ENCODE assay signal across 12 cellular contexts in the genomic region with DNA sequence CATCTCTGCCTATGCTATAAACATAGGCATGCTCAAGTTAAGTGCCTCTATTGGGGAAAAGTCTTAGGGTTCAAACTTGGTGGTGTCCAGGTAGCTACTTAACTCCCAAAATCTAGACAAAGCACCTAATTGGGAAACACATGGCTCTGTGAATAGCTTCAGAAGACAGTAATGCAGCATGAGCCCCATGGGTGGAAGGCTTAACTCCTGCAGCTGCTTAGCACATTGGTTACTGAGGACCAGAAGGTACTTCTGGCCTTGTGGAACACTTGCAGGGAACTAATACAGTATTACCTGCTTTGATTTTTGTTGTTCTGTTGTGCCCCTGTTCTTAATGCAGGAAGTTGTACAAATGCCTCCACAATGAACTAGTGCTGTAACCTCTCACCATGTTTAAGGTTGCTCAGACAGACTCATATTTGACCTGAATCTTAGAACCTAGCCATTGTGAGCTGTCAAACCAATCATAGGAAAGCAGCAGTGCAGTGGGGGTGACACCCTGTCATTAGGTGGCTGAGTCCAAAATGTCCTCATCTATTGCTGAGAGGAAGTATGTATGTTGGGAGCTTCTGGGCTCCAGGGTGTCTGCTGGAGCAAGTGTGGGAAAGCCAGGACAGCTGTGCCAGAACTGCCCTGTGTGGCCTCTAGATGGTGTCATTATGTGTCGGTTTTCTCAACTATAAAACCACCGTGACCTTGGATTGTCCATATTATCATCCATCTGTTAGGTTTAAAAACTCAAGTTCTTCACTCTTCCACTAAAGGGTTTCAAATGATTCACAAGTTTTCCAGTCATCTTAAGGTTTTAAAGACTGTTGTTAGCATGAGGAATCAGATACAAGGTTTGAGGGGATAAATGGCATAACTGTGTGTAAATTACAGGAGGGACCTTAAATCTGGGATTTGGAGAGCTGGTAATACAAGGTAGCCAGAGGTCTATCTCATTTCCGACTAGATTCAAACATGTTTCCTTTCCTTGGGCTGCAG.
A peak's percentile ranks its signal among the peaks of the same experiment; 100 is the strongest.
DNase-seq lines count a peak whose midpoint lies in the region; ATAC-seq, FAIRE-seq and TF ChIP-seq lines count a peak whose summit lies in the region.
"Had no signal": no experiment of that assay in that cellular context is flagged by ENCODE, and none has a peak within 500 bp of the region (broad histone marks: within the 10 kb centered on the region; RNA-seq: fewer than 3 reads in every experiment).

No MANE protein-coding gene starts in this region.

- peak; percentile 26 for FAIRE-seq in keratinocyte (lab: Jason Lieb, UNC)
- FAIRE-seq: urothelium cell line had no signal

- H3K4me2 ChIP-seq in keratinocyte (ENCODE audit: control insufficient read depth, extremely low read depth, insufficient read depth, low read depth, low read length): no peak overlapping the region

- H3K9me3 ChIP-seq in keratinocyte (ENCODE audit: control insufficient read depth, low read depth, low read length): no peaks in the 10 kb centered on the region
- no peaks in the 10 kb centered on the region for H3K9me3 ChIP-seq in upper lobe of left lung
- H3K9me3 ChIP-seq: adrenal gland had no signal

- no peak overlapping the region for H3K9ac ChIP-seq in keratinocyte (ENCODE audit: control insufficient read depth, extremely low read depth, insufficient read depth, low read length)

- peaks cover 40% of the 10 kb centered on the region for H3K4me1 Mint-ChIP-seq in CD14-positive monocyte
- H3K4me1 Mint-ChIP-seq in activated CD4-positive, alpha-beta memory T cell treated with anti-CD3 and anti-CD28 coated beads, Interleukin-2, amount 10 ng/mL, durations not matched to agents 7 days and 5 days: peaks cover 31% of the 10 kb centered on the region
- H3K4me1 Mint-ChIP-seq: naive B cell had no signal

- 45 to 48% methylated on average over 3 of the region's 3 CpGs for WGBS in upper lobe of left lung, 2 donors

- DNase-seq in CD14-positive monocyte (ENCODE audit: low spot score) (no peak), SW480 (ENCODE audit: low spot score) (peak; percentile 17), keratinocyte (ENCODE audit: low read depth, low spot score) (no peak), SKM-1 treated with dmso at 0.1 percent for 144 hours (lab: John Stamatoyannopoulos, UW; ENCODE audit: unreplicated experiment) (no peak), upper lobe of left lung (no peak)
- DNase-seq in activated CD4-positive, alpha-beta memory T cell treated with anti-CD3 and anti-CD28 coated beads, Interleukin-2, amount 10 ng/mL, durations not matched to agents 7 days and 5 days: no peak
- DNase-seq: activated CD8-positive, alpha-beta memory T cell treated with anti-CD3 and anti-CD28 coated beads for 24 hours; naive B cell had no signal

- H3K27ac Mint-ChIP-seq in CD14-positive monocyte: no peak overlapping the region
- no peak overlapping the region for H3K27ac Mint-ChIP-seq in activated CD4-positive, alpha-beta memory T cell treated with anti-CD3 and anti-CD28 coated beads, Interleukin-2, amount 10 ng/mL, durations not matched to agents 7 days and 5 days

- peaks cover 6% of the 10 kb centered on the region for H3K4me1 ChIP-seq in keratinocyte (ENCODE audit: control insufficient read depth, extremely low read depth, insufficient read depth, low read length)
- peaks cover 0 to 6% (median 3%) of the 10 kb centered on the region in 4 donors for H3K4me1 ChIP-seq in upper lobe of left lung
- H3K4me1 ChIP-seq: adrenal gland had no signal

- CTCF ChIA-PET in activated CD4-positive, alpha-beta memory T cell treated with anti-CD3 and anti-CD28 coated beads, Interleukin-2, amount 10 ng/mL, durations not matched to agents 7 days and 5 days (lab: Charles Lee): interaction anchor here (0.7 to 1.2 kb wide), 4 partner anchors 9 to 274 kb away, joined by 3 to 4 read pairs (median 3); no protein-coding TSS in a partner anchor

- no peaks in the 10 kb centered on the region for H3K9me3 Mint-ChIP-seq in CD14-positive monocyte
- peaks cover 3% of the 10 kb centered on the region for H3K9me3 Mint-ChIP-seq in activated CD4-positive, alpha-beta memory T cell treated with anti-CD3 and anti-CD28 coated beads, Interleukin-2, amount 10 ng/mL, durations not matched to agents 7 days and 5 days
- H3K9me3 Mint-ChIP-seq: naive B cell had no signal

- H3K79me2 ChIP-seq in keratinocyte (ENCODE audit: control insufficient read depth, insufficient read depth, low read length): no peaks in the 10 kb centered on the region

- no peak overlapping the region for H2AFZ ChIP-seq in keratinocyte (ENCODE audit: control insufficient read depth, low read length)

- no peak for TF ChIP-seq POLR2A in upper lobe of left lung (IDR thresholded peaks at IDR 0.05)

- H3K36me3 Mint-ChIP-seq in CD14-positive monocyte: no peaks in the 10 kb centered on the region
- peaks cover 7% of the 10 kb centered on the region for H3K36me3 Mint-ChIP-seq in activated CD4-positive, alpha-beta memory T cell treated with anti-CD3 and anti-CD28 coated beads, Interleukin-2, amount 10 ng/mL, durations not matched to agents 7 days and 5 days (ENCODE audit: low read depth)
- H3K36me3 Mint-ChIP-seq: naive B cell had no signal

- no peak for TF ChIP-seq EP300 in upper lobe of left lung (IDR thresholded peaks at IDR 0.05)

- POLR2A ChIA-PET in activated CD4-positive, alpha-beta memory T cell treated with anti-CD3 and anti-CD28 coated beads, Interleukin-2, amount 10 ng/mL, durations not matched to agents 7 days and 5 days (lab: Charles Lee): no interaction called here

- intact Hi-C loops in CD14-positive monocyte (cut with micrococcal nuclease): no loop called here

- H3K9me1 ChIP-seq in keratinocyte (ENCODE audit: control insufficient read depth, extremely low read depth, insufficient read depth, low read length): no peaks in the 10 kb centered on the region

- H3K27me3 ChIP-seq in keratinocyte (ENCODE audit: control insufficient read depth, extremely low read depth, insufficient read depth, low read length) (no peaks in the 10 kb centered on the region), upper lobe of left lung (no peaks in the 10 kb centered on the region)
- H3K27me3 ChIP-seq: adrenal gland had no signal

- dilution Hi-C loops in keratinocyte (cut with MboI; ENCODE audit: extremely low pct_ligation_motif_present, low sequenced_read_pairs): loop anchor here (25.0 kb wide), 1 partner anchor 226 kb away; no protein-coding TSS in a partner anchor

- H3K4me3 ChIP-seq in GM12875 (ENCODE audit: low read depth, low read length) (no peak overlapping the region), keratinocyte (ENCODE audit: control insufficient read depth in 2 of 3, extremely low read depth in 1 of 3, insufficient read depth in 2 of 3, low read depth in 1 of 3, low read length in 3 of 3) (no peak overlapping the region), upper lobe of left lung (no peak overlapping the region)
- H3K4me3 ChIP-seq: adrenal gland had no signal

- ATAC-seq in HG02798 (IDR thresholded peaks at IDR 0.05; ENCODE audit: poor library complexity, unreplicated experiment) (no peak), upper lobe of left lung (ENCODE audit: low FRiP score in 2 of 2) (no peak)

- H3K36me3 ChIP-seq in keratinocyte (ENCODE audit: control insufficient read depth in 2 of 2, extremely low read depth in 1 of 2, insufficient read depth in 2 of 2, low read length in 2 of 2) (no peaks in the 10 kb centered on the region), upper lobe of left lung (no peaks in the 10 kb centered on the region)
- H3K36me3 ChIP-seq: adrenal gland had no signal

- TF ChIP-seq CTCF in CD14-positive monocyte (IDR thresholded peaks at IDR 0.05): peak; percentile 18
- peak; percentile 23; the same call in 1 of the 2 replicates for TF ChIP-seq CTCF in GM12875 (IDR thresholded peaks at IDR 0.05; ENCODE audit: borderline replicate concordance, insufficient read depth, low read depth, low read length)
- TF ChIP-seq CTCF in keratinocyte (optimal IDR thresholded peaks at IDR 0.05 in 1 of 3, IDR thresholded peaks at IDR 0.05 in 1 of 3, conservative IDR thresholded peaks at IDR 0.05 in 1 of 3; ENCODE audit: extremely low read depth in 1 of 3, insufficient read depth in 2 of 3, low read length in 3 of 3): peak in 2 of 3 experiments; percentile 13 to 43
- TF ChIP-seq CTCF in upper lobe of left lung (IDR thresholded peaks at IDR 0.05): no peak

- no peak overlapping the region for H3K4me3 Mint-ChIP-seq in CD14-positive monocyte
- no peak overlapping the region for H3K4me3 Mint-ChIP-seq in activated CD4-positive, alpha-beta memory T cell treated with anti-CD3 and anti-CD28 coated beads, Interleukin-2, amount 10 ng/mL, durations not matched to agents 7 days and 5 days
- H3K4me3 Mint-ChIP-seq: naive B cell had no signal

- H4K20me1 ChIP-seq in keratinocyte (ENCODE audit: control insufficient read depth, extremely low read depth, insufficient read depth, low read length): no peaks in the 10 kb centered on the region

- H3K27me3 Mint-ChIP-seq in CD14-positive monocyte (ENCODE audit: low read depth in 3 of 3): peaks cover 0 to 1% (median 0%) of the 10 kb centered on the region in 3 donors
- H3K27me3 Mint-ChIP-seq in activated CD4-positive, alpha-beta memory T cell treated with anti-CD3 and anti-CD28 coated beads, Interleukin-2, amount 10 ng/mL, durations not matched to agents 7 days and 5 days: peaks cover 2% of the 10 kb centered on the region

- no peak overlapping the region for H3K27ac ChIP-seq in keratinocyte (ENCODE audit: control insufficient read depth, insufficient read depth, low read length)
- no peak overlapping the region for H3K27ac ChIP-seq in upper lobe of left lung
- H3K27ac ChIP-seq: adrenal gland had no signal

Comparison
In these comparisons a context has a peak if more than half of its experiments do, and no peak if none do; other contexts are left out.
1. CTCF ChIP-seq: peak in CD14-positive monocyte (single experiment), GM12875 (single experiment) and keratinocyte (2 of 3); none in upper lobe of left lung (0 of 6).